ENCODE assay signal across 1 cellular context in genomic region chr17:82273327-82274133, GRCh38.
A peak's percentile ranks its signal among the peaks of the same experiment; 100 is the strongest.
TF ChIP-seq lines count a peak whose summit lies in the region.

CSNK1D (minus strand) TSS chr17:82273700; CDS start chr17:82273381, 319 bp downstream.

TF ChIP-seq in HepG2, 621 proteins besides CTCF, POLR2A, EP300 and RAD21 (continued from another document and continues in another):
- TF ChIP-seq ZHX2 (IDR thresholded peaks at IDR 0.05; ENCODE audit: low read depth) (peak; percentile 66), ZHX2 (CRISPR knock-in tag; IDR thresholded peaks at IDR 0.05; ENCODE audit: borderline replicate concordance) (no peak), HNRNPK (IDR thresholded peaks at IDR 0.05; ENCODE audit: low read depth, low read length, poor library complexity, severe bottlenecking) (peak; percentile 78), SATB2 (CRISPR knock-in tag; IDR thresholded peaks at IDR 0.05) (no peak), MYC (CRISPR knock-in tag; IDR thresholded peaks at IDR 0.05; ENCODE audit: borderline replicate concordance) (peak; percentile 92; the same call in 1 of the 2 replicates), RXRB (CRISPR knock-in tag; IDR thresholded peaks at IDR 0.05; ENCODE audit: borderline replicate concordance) (peak; percentile 59; the same call in 1 of the 2 replicates), POGK (CRISPR knock-in tag; conservative IDR thresholded peaks at IDR 0.05) (peak; percentile 91; the same call in 1 of the 2 replicates), TOPORS (CRISPR knock-in tag; IDR thresholded peaks at IDR 0.05) (peak; percentile 82; the same call in 1 of the 2 replicates), ZNF616 (CRISPR knock-in tag; IDR thresholded peaks at IDR 0.05; ENCODE audit: low read depth) (0 out of 2 replicates have a peak, but pooled peaks have one; percentile 68), PHF21A (CRISPR knock-in tag; IDR thresholded peaks at IDR 0.05) (0 out of 2 replicates have a peak, but pooled peaks have one; percentile 39), FOXA3 (CRISPR knock-in tag; IDR thresholded peaks at IDR 0.05) (peak; percentile 11; the same call in 1 of the 2 replicates), RELA (CRISPR knock-in tag; IDR thresholded peaks at IDR 0.05) (no peak), ZNF567 (CRISPR knock-in tag; IDR thresholded peaks at IDR 0.05; ENCODE audit: borderline replicate concordance) (peak; percentile 43; the same call in 1 of the 2 replicates), HOXA3 (CRISPR knock-in tag; IDR thresholded peaks at IDR 0.05) (peak; percentile 92), DR1 (CRISPR knock-in tag; IDR thresholded peaks at IDR 0.05) (peak; percentile 100), ZZZ3 (CRISPR knock-in tag; IDR thresholded peaks at IDR 0.05; ENCODE audit: borderline replicate concordance) (peak; percentile 100), ZNF891 (CRISPR knock-in tag; IDR thresholded peaks at IDR 0.05) (peak; percentile 72), HHEX (CRISPR knock-in tag; IDR thresholded peaks at IDR 0.05) (no peak), POLR2AphosphoS5 (IDR thresholded peaks at IDR 0.05; ENCODE audit: low read depth, low read length) (peak; percentile 89), ZNF136 (CRISPR knock-in tag; IDR thresholded peaks at IDR 0.05; ENCODE audit: low read depth) (peak; percentile 84; the same call in 1 of the 2 replicates), TBP (CRISPR knock-in tag; IDR thresholded peaks at IDR 0.05) (peak; percentile 28; the same call in 1 of the 2 replicates), PRMT3 (CRISPR knock-in tag; IDR thresholded peaks at IDR 0.05; ENCODE audit: borderline replicate concordance, low read depth) (peak; percentile 91; the same call in 1 of the 2 replicates), MAZ (IDR thresholded peaks at IDR 0.05; ENCODE audit: borderline replicate concordance, low read depth, low read length) (peak; percentile 27; the same call in 1 of the 2 replicates), MAZ (CRISPR knock-in tag; IDR thresholded peaks at IDR 0.05; ENCODE audit: low read depth) (peak; percentile 91), BORCS8-MEF2B (CRISPR knock-in tag; IDR thresholded peaks at IDR 0.05) (peak; percentile 77; the same call in 1 of the 2 replicates), SRSF9 (IDR thresholded peaks at IDR 0.05; ENCODE audit: borderline replicate concordance, insufficient read depth, low read depth, low read length, poor library complexity, severe bottlenecking) (no peak), ZNF75D (CRISPR knock-in tag; IDR thresholded peaks at IDR 0.05; ENCODE audit: borderline replicate concordance) (peak; percentile 93; the same call in 1 of the 2 replicates), MXD4 (CRISPR knock-in tag; IDR thresholded peaks at IDR 0.05) (peak; percentile 79), GATAD1 (CRISPR knock-in tag; IDR thresholded peaks at IDR 0.05) (peak; percentile 72), ZMYM4 (CRISPR knock-in tag; IDR thresholded peaks at IDR 0.05) (peak; percentile 87), NR2C2 (CRISPR knock-in tag; IDR thresholded peaks at IDR 0.05; ENCODE audit: borderline replicate concordance) (peak; percentile 62; the same call in 1 of the 2 replicates), RBM39 (IDR thresholded peaks at IDR 0.05; ENCODE audit: low read depth, low read length, poor library complexity, severe bottlenecking) (peak; percentile 85), ZNF589 (CRISPR knock-in tag; conservative IDR thresholded peaks at IDR 0.05) (no peak; the same call in none of the 2 replicates), RARA (CRISPR knock-in tag; IDR thresholded peaks at IDR 0.05) (peak; percentile 62), KDM6A (CRISPR knock-in tag; IDR thresholded peaks at IDR 0.05; ENCODE audit: low read depth) (0 out of 2 replicates have a peak, but pooled peaks have one; percentile 21), ZFX (CRISPR knock-in tag; IDR thresholded peaks at IDR 0.05; ENCODE audit: low read depth) (peak; percentile 97), TFDP1 (CRISPR knock-in tag; IDR thresholded peaks at IDR 0.05; ENCODE audit: borderline replicate concordance) (peak; percentile 64; the same call in 1 of the 2 replicates), ZNF879 (CRISPR knock-in tag; IDR thresholded peaks at IDR 0.05) (0 out of 2 replicates have a peak, but pooled peaks have one; percentile 70), ZNF407 (CRISPR knock-in tag; IDR thresholded peaks at IDR 0.05; ENCODE audit: not compliant biosample characterization) (peak; percentile 87), ZNF670 (CRISPR knock-in tag; IDR thresholded peaks at IDR 0.05; ENCODE audit: borderline replicate concordance) (peak; percentile 82; the same call in 1 of the 2 replicates), ZNF550 (CRISPR knock-in tag; IDR thresholded peaks at IDR 0.05; ENCODE audit: borderline replicate concordance) (no peak), ZNF543 (CRISPR knock-in tag; IDR thresholded peaks at IDR 0.05) (peak; percentile 98), PRPF4 (IDR thresholded peaks at IDR 0.05; ENCODE audit: low read depth, low read length, poor library complexity, severe bottlenecking) (no peak), ZNF30 (CRISPR knock-in tag; IDR thresholded peaks at IDR 0.05) (peak; percentile 93; the same call in 1 of the 2 replicates), PLRG1 (conservative IDR thresholded peaks at IDR 0.05) (no peak), XRCC5 (optimal IDR thresholded peaks at IDR 0.05; ENCODE audit: low read length) (no peak), ZNF549 (CRISPR knock-in tag; IDR thresholded peaks at IDR 0.05) (no peak), KLF15 (CRISPR knock-in tag; IDR thresholded peaks at IDR 0.05; ENCODE audit: borderline replicate concordance) (peak; percentile 88; the same call in 1 of the 2 replicates)
- TF ChIP-seq, protein P1, sequence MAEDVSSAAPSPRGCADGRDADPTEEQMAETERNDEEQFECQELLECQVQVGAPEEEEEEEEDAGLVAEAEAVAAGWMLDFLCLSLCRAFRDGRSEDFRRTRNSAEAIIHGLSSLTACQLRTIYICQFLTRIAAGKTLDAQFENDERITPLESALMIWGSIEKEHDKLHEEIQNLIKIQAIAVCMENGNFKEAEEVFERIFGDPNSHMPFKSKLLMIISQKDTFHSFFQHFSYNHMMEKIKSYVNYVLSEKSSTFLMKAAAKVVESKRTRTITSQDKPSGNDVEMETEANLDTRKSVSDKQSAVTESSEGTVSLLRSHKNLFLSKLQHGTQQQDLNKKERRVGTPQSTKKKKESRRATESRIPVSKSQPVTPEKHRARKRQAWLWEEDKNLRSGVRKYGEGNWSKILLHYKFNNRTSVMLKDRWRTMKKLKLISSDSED (CRISPR knock-in tag; IDR thresholded peaks at IDR 0.05) = 0 out of 2 replicates have a peak, but pooled peaks have one; percentile 7
